1 cellular context compared by ENCODE assay signal in the genomic region with DNA sequence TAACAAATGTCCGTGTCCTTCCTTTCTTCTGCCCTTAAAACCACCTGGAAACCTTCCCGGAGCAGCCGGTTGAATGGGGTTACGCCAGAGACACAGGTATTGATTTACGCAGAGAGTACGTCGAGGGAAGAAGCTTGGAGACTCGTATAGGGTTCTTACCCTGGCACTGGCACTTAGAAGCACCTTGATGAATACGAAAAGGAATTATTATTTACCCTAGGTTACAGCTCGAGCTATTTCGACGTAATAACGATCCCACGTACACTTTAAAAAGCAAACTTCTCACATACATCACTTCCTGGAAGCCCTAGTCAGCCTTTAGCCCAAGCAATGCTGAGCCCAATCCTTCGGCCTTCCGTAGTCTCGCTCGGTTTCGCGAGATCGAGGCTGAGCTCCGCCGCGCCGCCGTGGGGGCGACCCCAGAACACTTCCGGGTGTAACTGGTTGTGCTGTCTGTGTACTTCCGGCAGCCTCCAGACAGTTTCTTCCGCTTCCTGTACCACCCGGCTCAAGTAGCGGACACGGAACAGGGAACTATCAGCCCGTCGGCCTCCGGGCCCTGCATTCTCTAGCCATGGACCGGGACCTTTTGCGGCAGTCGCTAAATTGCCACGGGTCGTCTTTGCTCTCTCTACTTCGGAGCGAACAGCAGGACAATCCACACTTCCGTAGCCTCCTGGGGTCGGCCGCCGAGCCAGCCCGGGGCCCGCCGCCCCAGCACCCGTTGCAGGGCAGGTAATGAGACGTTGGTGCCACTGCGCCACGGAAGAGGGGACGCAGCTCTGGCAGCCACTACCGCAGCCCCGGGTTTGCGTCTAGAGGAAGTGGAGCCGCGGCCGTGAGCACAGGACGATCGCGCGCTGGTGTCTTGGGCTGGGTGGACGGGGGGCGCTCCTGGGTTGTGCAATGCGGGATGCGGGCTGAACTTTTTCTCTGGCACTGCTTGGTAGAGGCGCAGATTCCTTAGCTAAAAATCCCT.
TF ChIP-seq lines count a peak whose summit lies in the region.

A gene with protein sequence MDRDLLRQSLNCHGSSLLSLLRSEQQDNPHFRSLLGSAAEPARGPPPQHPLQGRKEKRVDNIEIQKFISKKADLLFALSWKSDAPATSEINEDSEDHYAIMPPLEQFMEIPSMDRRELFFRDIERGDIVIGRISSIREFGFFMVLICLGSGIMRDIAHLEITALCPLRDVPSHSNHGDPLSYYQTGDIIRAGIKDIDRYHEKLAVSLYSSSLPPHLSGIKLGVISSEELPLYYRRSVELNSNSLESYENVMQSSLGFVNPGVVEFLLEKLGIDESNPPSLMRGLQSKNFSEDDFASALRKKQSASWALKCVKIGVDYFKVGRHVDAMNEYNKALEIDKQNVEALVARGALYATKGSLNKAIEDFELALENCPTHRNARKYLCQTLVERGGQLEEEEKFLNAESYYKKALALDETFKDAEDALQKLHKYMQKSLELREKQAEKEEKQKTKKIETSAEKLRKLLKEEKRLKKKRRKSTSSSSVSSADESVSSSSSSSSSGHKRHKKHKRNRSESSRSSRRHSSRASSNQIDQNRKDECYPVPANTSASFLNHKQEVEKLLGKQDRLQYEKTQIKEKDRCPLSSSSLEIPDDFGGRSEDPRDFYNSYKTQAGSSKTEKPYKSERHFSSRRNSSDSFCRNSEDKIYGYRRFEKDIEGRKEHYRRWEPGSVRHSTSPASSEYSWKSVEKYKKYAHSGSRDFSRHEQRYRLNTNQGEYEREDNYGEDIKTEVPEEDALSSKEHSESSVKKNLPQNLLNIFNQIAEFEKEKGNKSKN (plus strand): TSS at position 476 of the 979 bp plus-strand sequence. CDS start 99 bp downstream, at position 575.

TF ChIP-seq in HepG2, 621 proteins besides CTCF, POLR2A, EP300 and RAD21 (continued from another document and continues in another):
- TF ChIP-seq ZKSCAN8 (CRISPR knock-in tag; IDR thresholded peaks at IDR 0.05; ENCODE audit: borderline replicate concordance) (no peak), ATF1 (CRISPR knock-in tag; IDR thresholded peaks at IDR 0.05) (peak; percentile 73), ZNF652 (CRISPR knock-in tag; IDR thresholded peaks at IDR 0.05; ENCODE audit: borderline replicate concordance, low read depth) (no peak), MATR3 (CRISPR knock-in tag; IDR thresholded peaks at IDR 0.05) (no peak), WIZ (CRISPR knock-in tag; IDR thresholded peaks at IDR 0.05) (peak; percentile 92; the same call in 1 of the 2 replicates), MTF1 (CRISPR knock-in tag; IDR thresholded peaks at IDR 0.05) (no peak), ZSCAN30 (CRISPR knock-in tag; IDR thresholded peaks at IDR 0.05) (no peak), TMF1 (CRISPR knock-in tag; IDR thresholded peaks at IDR 0.05; ENCODE audit: low read depth) (no peak), GABPA (IDR thresholded peaks at IDR 0.05; ENCODE audit: low read depth, low read length) (peak; percentile 95), GABPA (CRISPR knock-in tag; IDR thresholded peaks at IDR 0.05; ENCODE audit: low read depth) (peak; percentile 99), POLR2G (IDR thresholded peaks at IDR 0.05; ENCODE audit: low read depth, low read length) (peak; percentile 89), NR1H2 (CRISPR knock-in tag; IDR thresholded peaks at IDR 0.05; ENCODE audit: borderline replicate concordance, low read depth) (no peak), ZNF670 (CRISPR knock-in tag; IDR thresholded peaks at IDR 0.05; ENCODE audit: borderline replicate concordance) (0 out of 2 replicates have a peak, but pooled peaks have one; percentile 84), PCBP2 (optimal IDR thresholded peaks at IDR 0.05; ENCODE audit: low read depth, low read length, poor library complexity, severe bottlenecking) (no peak), MZF1 (CRISPR knock-in tag; IDR thresholded peaks at IDR 0.05; ENCODE audit: borderline replicate concordance) (no peak), MEIS2 (CRISPR knock-in tag; IDR thresholded peaks at IDR 0.05) (0 out of 2 replicates have a peak, but pooled peaks have one; percentile 39), NFE2L2 (IDR thresholded peaks at IDR 0.05; ENCODE audit: low read length) (no peak), SMARCE1 (IDR thresholded peaks at IDR 0.05; ENCODE audit: borderline replicate concordance) (no peak), AHR (CRISPR knock-in tag; IDR thresholded peaks at IDR 0.05) (no peak; the same call in 1 of the 2 replicates), ADNP (CRISPR knock-in tag; IDR thresholded peaks at IDR 0.05) (no peak), ZNF556 (CRISPR knock-in tag; IDR thresholded peaks at IDR 0.05; ENCODE audit: borderline replicate concordance) (peak; percentile 56; the same call in 1 of the 2 replicates), ZSCAN9 (CRISPR knock-in tag; IDR thresholded peaks at IDR 0.05; ENCODE audit: borderline replicate concordance) (no peak), ZFP82 (CRISPR knock-in tag; IDR thresholded peaks at IDR 0.05; ENCODE audit: borderline replicate concordance) (peak; percentile 78; the same call in 1 of the 2 replicates), CBX5 (CRISPR knock-in tag; IDR thresholded peaks at IDR 0.05; ENCODE audit: borderline replicate concordance) (peak; percentile 91; the same call in 1 of the 2 replicates)
- TF ChIP-seq, protein P1, sequence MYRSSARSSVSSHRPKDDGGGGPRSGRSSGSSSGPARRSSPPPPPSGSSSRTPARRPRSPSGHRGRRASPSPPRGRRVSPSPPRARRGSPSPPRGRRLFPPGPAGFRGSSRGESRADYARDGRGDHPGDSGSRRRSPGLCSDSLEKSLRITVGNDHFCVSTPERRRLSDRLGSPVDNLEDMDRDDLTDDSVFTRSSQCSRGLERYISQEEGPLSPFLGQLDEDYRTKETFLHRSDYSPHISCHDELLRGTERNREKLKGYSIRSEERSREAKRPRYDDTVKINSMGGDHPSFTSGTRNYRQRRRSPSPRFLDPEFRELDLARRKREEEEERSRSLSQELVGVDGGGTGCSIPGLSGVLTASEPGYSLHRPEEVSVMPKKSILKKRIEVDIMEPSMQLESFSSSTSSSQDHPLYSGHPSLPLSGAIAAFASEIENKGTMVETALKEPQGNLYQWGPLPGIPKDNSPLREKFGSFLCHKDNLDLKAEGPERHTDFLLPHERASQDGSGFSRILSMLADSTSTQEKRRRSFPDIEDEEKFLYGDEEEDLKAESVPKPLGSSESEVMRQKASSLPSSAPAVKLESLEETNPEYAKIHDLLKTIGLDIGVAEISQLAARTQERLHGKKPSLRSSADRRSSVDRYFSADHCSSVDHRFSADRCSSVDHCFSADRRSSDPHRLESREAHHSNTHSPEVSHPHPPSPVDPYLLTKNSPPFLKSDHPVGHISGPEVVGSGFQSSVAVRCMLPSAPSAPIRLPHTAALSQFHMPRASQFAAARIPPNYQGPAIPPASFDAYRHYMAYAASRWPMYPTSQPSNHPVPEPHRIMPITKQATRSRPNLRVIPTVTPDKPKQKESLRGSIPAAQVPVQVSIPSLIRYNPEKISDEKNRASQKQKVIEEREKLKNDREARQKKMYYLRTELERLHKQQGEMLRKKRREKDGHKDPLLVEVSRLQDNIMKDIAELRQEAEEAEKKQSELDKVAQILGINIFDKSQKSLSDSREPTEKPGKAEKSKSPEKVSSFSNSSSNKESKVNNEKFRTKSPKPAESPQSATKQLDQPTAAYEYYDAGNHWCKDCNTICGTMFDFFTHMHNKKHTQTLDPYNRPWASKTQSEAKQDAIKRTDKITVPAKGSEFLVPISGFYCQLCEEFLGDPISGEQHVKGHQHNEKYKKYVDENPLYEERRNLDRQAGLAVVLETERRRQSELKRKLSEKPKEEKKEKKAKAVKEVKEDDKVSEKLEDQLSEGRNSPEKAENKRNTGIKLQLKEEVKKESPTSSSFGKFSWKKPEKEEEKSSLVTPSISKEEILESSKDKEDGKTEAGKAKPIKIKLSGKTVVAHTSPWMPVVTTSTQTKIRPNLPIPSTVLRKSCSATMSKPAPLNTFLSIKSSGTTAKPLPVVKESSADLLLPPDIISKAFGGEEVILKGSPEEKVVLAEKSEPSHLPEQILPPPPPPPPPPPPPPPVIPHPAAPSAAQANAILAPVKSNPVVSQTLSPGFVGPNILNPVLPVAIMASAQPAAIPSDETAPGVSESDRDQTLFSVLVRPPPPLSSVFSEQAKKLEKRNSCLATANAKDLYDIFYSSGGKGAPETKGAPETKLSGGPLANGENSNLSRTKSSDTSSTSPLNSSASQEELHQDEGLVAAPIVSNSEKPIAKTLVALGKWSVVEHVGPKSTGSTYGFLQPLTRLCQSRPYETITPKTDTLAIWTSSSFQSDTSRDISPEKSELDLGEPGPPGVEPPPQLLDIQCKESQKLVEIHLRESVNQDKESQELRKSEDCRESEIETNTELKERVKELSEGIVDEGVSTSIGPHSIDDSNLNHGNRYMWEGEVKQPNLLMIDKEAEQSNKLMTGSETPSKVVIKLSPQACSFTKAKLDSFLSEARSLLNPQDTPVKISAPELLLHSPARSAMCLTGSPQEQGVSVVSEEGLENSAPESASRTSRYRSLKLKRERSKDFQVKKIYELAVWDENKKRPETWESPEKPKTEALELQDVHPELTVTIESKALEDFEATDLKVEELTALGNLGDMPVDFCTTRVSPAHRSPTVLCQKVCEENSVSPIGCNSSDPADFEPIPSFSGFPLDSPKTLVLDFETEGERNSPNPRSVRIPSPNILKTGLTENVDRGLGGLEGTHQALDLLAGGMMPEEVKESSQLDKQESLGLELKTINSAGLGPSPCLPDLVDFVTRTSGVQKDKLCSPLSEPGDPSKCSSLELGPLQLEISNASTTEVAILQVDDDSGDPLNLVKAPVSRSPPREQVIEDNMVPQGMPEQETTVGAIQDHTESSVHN (CRISPR knock-in tag; IDR thresholded peaks at IDR 0.05) = no peak
- TF ChIP-seq, protein P2, sequence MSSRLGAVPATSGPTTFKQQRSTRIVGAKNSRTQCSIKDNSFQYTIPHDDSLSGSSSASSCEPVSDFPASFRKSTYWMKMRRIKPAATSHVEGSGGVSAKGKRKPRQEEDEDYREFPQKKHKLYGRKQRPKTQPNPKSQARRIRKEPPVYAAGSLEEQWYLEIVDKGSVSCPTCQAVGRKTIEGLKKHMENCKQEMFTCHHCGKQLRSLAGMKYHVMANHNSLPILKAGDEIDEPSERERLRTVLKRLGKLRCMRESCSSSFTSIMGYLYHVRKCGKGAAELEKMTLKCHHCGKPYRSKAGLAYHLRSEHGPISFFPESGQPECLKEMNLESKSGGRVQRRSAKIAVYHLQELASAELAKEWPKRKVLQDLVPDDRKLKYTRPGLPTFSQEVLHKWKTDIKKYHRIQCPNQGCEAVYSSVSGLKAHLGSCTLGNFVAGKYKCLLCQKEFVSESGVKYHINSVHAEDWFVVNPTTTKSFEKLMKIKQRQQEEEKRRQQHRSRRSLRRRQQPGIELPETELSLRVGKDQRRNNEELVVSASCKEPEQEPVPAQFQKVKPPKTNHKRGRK (CRISPR knock-in tag; IDR thresholded peaks at IDR 0.05) = 0 out of 2 replicates have a peak, but pooled peaks have one; percentile 49
- TF ChIP-seq, protein P3, sequence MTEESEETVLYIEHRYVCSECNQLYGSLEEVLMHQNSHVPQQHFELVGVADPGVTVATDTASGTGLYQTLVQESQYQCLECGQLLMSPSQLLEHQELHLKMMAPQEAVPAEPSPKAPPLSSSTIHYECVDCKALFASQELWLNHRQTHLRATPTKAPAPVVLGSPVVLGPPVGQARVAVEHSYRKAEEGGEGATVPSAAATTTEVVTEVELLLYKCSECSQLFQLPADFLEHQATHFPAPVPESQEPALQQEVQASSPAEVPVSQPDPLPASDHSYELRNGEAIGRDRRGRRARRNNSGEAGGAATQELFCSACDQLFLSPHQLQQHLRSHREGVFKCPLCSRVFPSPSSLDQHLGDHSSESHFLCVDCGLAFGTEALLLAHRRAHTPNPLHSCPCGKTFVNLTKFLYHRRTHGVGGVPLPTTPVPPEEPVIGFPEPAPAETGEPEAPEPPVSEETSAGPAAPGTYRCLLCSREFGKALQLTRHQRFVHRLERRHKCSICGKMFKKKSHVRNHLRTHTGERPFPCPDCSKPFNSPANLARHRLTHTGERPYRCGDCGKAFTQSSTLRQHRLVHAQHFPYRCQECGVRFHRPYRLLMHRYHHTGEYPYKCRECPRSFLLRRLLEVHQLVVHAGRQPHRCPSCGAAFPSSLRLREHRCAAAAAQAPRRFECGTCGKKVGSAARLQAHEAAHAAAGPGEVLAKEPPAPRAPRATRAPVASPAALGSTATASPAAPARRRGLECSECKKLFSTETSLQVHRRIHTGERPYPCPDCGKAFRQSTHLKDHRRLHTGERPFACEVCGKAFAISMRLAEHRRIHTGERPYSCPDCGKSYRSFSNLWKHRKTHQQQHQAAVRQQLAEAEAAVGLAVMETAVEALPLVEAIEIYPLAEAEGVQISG (CRISPR knock-in tag; IDR thresholded peaks at IDR 0.05) = peak; percentile 94
- TF ChIP-seq, protein P4, sequence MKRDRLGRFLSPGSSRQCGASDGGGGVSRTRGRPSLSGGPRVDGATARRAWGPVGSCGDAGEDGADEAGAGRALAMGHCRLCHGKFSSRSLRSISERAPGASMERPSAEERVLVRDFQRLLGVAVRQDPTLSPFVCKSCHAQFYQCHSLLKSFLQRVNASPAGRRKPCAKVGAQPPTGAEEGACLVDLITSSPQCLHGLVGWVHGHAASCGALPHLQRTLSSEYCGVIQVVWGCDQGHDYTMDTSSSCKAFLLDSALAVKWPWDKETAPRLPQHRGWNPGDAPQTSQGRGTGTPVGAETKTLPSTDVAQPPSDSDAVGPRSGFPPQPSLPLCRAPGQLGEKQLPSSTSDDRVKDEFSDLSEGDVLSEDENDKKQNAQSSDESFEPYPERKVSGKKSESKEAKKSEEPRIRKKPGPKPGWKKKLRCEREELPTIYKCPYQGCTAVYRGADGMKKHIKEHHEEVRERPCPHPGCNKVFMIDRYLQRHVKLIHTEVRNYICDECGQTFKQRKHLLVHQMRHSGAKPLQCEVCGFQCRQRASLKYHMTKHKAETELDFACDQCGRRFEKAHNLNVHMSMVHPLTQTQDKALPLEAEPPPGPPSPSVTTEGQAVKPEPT (CRISPR knock-in tag; IDR thresholded peaks at IDR 0.05; ENCODE audit: low read depth) = no peak
